In the genomic region with DNA sequence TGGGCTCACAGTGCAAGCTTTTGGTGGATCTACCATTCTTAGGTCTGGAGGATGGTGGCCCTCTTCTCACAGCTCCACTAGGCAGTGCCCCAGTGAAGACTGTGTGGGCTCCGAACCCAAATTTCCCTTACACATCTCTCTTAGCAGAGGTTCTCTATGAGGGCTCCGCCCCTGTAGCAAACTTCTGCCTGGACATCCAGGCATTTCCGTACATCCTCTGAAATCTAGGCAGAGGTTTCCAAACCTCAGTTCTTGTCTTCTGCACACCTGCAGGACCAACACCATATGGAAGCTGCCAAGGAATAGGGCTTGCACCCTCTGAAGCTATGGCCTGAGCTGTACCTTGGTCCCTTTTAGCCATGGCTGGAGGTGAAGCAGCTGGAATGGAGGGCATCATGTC, we compare ENCODE assay signal across 5 cellular contexts. TPM values are rescaled to one million over a fixed set of nuclear protein-coding genes. Genes with fewer than 3 reads are reported as not detected.
DNase-seq lines count a peak whose midpoint lies in the region; ATAC-seq, FAIRE-seq and TF ChIP-seq lines count a peak whose summit lies in the region.
"Not testable (repeated sequence)": the region's sequence is repeated elsewhere in the genome, so short reads cannot be mapped to it uniquely, and the experiment has no call there.

No MANE protein-coding gene starts in this region.

- H3K9me3 ChIP-seq in DND-41 (ENCODE audit: insufficient read depth, low read length, severe bottlenecking) = peaks cover 27% of the 10 kb centered on the region
- not testable (repeated sequence) for H3K9me3 ChIP-seq in K562 (replicated peaks; ENCODE audit: control insufficient read depth, insufficient read depth, low read depth, low read length)

- ATAC-seq in DND-41 (ENCODE audit: insufficient read depth, low read depth); activated CD4-positive, alpha-beta T cell treated with anti-CD3 and anti-CD28 coated beads for 36 hours; K562: not testable (repeated sequence)

- in situ Hi-C loops in K562 (cut with MboI) = not testable (repeated sequence)

- POLR2A ChIA-PET in activated CD4-positive, alpha-beta T cell treated with anti-CD3 and anti-CD28 coated beads for 36 hours (lab: Charles Lee); K562 (lab: Yijun Ruan, JAX): not testable (repeated sequence)

- H3K36me3 Mint-ChIP-seq in activated CD4-positive, alpha-beta T cell treated with anti-CD3 and anti-CD28 coated beads for 36 hours (ENCODE audit: low read depth) = peaks cover 29% of the 10 kb centered on the region

- not testable (repeated sequence) for H3K36me3 ChIP-seq in DND-41 (ENCODE audit: insufficient read depth, low read length)
- peaks cover 20% of the 10 kb centered on the region; the same call in 2 of the 3 replicates for H3K36me3 ChIP-seq in K562 (ENCODE audit: control insufficient read depth, insufficient read depth, low read length)

- H3K4me2 ChIP-seq in DND-41 (ENCODE audit: insufficient read depth, low read length); K562 (ENCODE audit: insufficient read depth, low read length): not testable (repeated sequence)

- not testable (repeated sequence) for H3K4me1 Mint-ChIP-seq in activated CD4-positive, alpha-beta T cell treated with anti-CD3 and anti-CD28 coated beads for 36 hours

- CTCF ChIA-PET in activated CD4-positive, alpha-beta T cell treated with anti-CD3 and anti-CD28 coated beads for 36 hours (lab: Charles Lee) = interaction anchor here (0.6 kb wide), 1 partner anchor 135 kb away, joined by 3 read pairs; no protein-coding TSS in a partner anchor
- CTCF ChIA-PET in K562 (lab: Yijun Ruan, JAX; ENCODE audit: low intra/inter-chr PET ratio) = not testable (repeated sequence)

- TF ChIP-seq RAD21 in K562 (CRISPR knock-in tag; conservative IDR thresholded peaks at IDR 0.05 in 1 of 2, IDR thresholded peaks at IDR 0.05 in 1 of 2) = not testable (repeated sequence)

- intact Hi-C loops in activated CD4-positive, alpha-beta T cell treated with anti-CD3 and anti-CD28 coated beads for 36 hours (cut with DNase I, micrococcal nuclease); K562 (cut with micrococcal nuclease): not testable (repeated sequence)

- H3K9me1 ChIP-seq in K562 (ENCODE audit: control insufficient read depth, insufficient read depth, low read length) = not testable (repeated sequence)

- not testable (repeated sequence) for H3K4me3 ChIP-seq in DND-41 (ENCODE audit: low read depth in 1 of 2, low read length in 2 of 2); K562

- DNase-seq in DMS 273 (lab: John Stamatoyannopoulos, UW; ENCODE audit: unreplicated experiment) (peak; percentile 11), DND-41 (peak; percentile 12), NCI-H2227 (lab: John Stamatoyannopoulos, UW; ENCODE audit: unreplicated experiment) (peak; percentile 8)
- peak; percentile 9 for DNase-seq in activated CD4-positive, alpha-beta T cell treated with anti-CD3 and anti-CD28 coated beads for 36 hours
- not testable (repeated sequence) for DNase-seq in K562 (ENCODE audit: extremely low read depth in 1 of 4, low spot score in 3 of 4)

- H3K79me2 ChIP-seq in DND-41 (ENCODE audit: insufficient read depth, low read length); K562 (ENCODE audit: control insufficient read depth, insufficient read depth, low read length): not testable (repeated sequence)

- not testable (repeated sequence) for H3K4me1 ChIP-seq in DND-41 (ENCODE audit: insufficient read depth, low read length); K562 (replicated peaks in 1 of 2; ENCODE audit: control insufficient read depth in 2 of 2, insufficient read depth in 2 of 2, low read length in 2 of 2)

- H3K27ac Mint-ChIP-seq in activated CD4-positive, alpha-beta T cell treated with anti-CD3 and anti-CD28 coated beads for 36 hours = not testable (repeated sequence)

- H3K27me3 Mint-ChIP-seq in activated CD4-positive, alpha-beta T cell treated with anti-CD3 and anti-CD28 coated beads for 36 hours = not testable (repeated sequence)

- not testable (repeated sequence) for H3K27me3 ChIP-seq in DND-41 (ENCODE audit: insufficient read depth, low read length, poor library complexity); K562 (ENCODE audit: control insufficient read depth in 2 of 2, insufficient read depth in 2 of 2, low read length in 2 of 2)

- H3K27ac ChIP-seq in DND-41 (ENCODE audit: low read length); K562 (ENCODE audit: extremely low read depth, low read depth, low read length): not testable (repeated sequence)

- H3K4me3 Mint-ChIP-seq in activated CD4-positive, alpha-beta T cell treated with anti-CD3 and anti-CD28 coated beads for 36 hours = not testable (repeated sequence)

- TF ChIP-seq CTCF in DND-41 (IDR thresholded peaks at IDR 0.05; ENCODE audit: borderline replicate concordance, extremely low read depth, low read length, poor library complexity, severe bottlenecking); K562 (IDR thresholded peaks at IDR 0.05 in 2 of 3, conservative IDR thresholded peaks at IDR 0.05 in 1 of 3; ENCODE audit: insufficient read depth in 2 of 3, low read depth in 1 of 3, low read length in 3 of 3): not testable (repeated sequence)

- not testable (repeated sequence) for TF ChIP-seq POLR2A in K562 (conservative IDR thresholded peaks at IDR 0.05)

- not testable (repeated sequence) for BruUV-seq in K562 (replicated peaks; lab: Mats Ljungman, UMichigan)

- H3K9me3 Mint-ChIP-seq in activated CD4-positive, alpha-beta T cell treated with anti-CD3 and anti-CD28 coated beads for 36 hours (ENCODE audit: low read depth) = peaks cover 12% of the 10 kb centered on the region

- 69% methylated on average over 3 of the region's 3 CpGs for WGBS in K562 (ENCODE audit: insufficient coverage, low coverage, missing lambda C conversion rate)

- not testable (repeated sequence) for H2AFZ ChIP-seq in DND-41 (ENCODE audit: low read depth, low read length); K562 (ENCODE audit: low read depth, low read length)

- not testable (repeated sequence) for TF ChIP-seq EP300 in K562 (IDR thresholded peaks at IDR 0.05; ENCODE audit: low read length)

- not testable (repeated sequence) for H3K9ac ChIP-seq in DND-41 (ENCODE audit: low read depth, low read length); K562 (ENCODE audit: insufficient read depth in 1 of 2, low read depth in 2 of 2, low read length in 2 of 2)

- not testable (repeated sequence) for H4K20me1 ChIP-seq in DND-41 (ENCODE audit: insufficient read depth, low read length); K562 (replicated peaks; ENCODE audit: control insufficient read depth, insufficient read depth, low read length)

- not testable (repeated sequence) for FAIRE-seq in K562 (lab: Jason Lieb, UNC)

TF ChIP-seq in K562, 482 proteins besides CTCF, POLR2A, EP300 and RAD21 (continues in another document):
- TF ChIP-seq CBX1 (IDR thresholded peaks at IDR 0.05; ENCODE audit: low read depth) = peak; percentile 51; the same call in 1 of the 2 replicates
- peak; percentile 66 for TF ChIP-seq ZFP36 (IDR thresholded peaks at IDR 0.05; ENCODE audit: low read depth, low read length, partially characterized antibody)
- peak in 1 of 2 experiments; percentile 53; a peak in 1 of 4 replicates for TF ChIP-seq TRIM24 (IDR thresholded peaks at IDR 0.05)

RNA-seq across cellular contexts. Expression of a gene that starts 6.9 kb away (rescaled TPM):
- 1 to 10 TPM; 2.3 to 2.5 TPM for total RNA-seq in activated CD4-positive, alpha-beta T cell treated with anti-CD3 and anti-CD28 coated beads for 36 hours
- total RNA-seq in K562 (2011; cell fraction: chromatin; rRNA removed; ENCODE audit: low replicate concordance) = 15.2 and 32.2 TPM in 2 replicates
- total RNA-seq in K562 (2011; cell fraction: nucleolus; rRNA removed) = 6.7 and 10.0 TPM in 2 replicates
- 16.4 and 18.2 TPM in 2 replicates for total RNA-seq in K562 (2011; cell fraction: nucleoplasm; rRNA removed)
- total RNA-seq in K562 (2014; rRNA removed) = 11.9 and 12.9 TPM in 2 replicates
- 18.4 and 19.7 TPM in 2 replicates for total RNA-seq in K562 (2014; rRNA removed; fragmentation: Illumina TruSeq; extraction: Trizol)
- total RNA-seq in K562 (2015; rRNA removed; fragmentation: Illumina TruSeq; extraction: Trizol) = 14.1 and 14.2 TPM in 2 replicates
- 15.7 and 16.8 TPM in 2 replicates for total RNA-seq in K562 (2021)
- polyA plus RNA-seq in K562 (2011; rRNA removed) = 18.9 and 22.5 TPM in 2 replicates
- 13.3 and 14.8 TPM in 2 replicates for polyA plus RNA-seq in K562 (2011; cell fraction: cytosol; rRNA removed)
- 8.9 and 10.3 TPM in 2 replicates for polyA plus RNA-seq in K562 (2011; cell fraction: nucleus; rRNA removed)
- 8.3 and 8.9 TPM in 2 replicates for polyA plus RNA-seq in K562 (2012)
- 16.3 and 18.7 TPM in 2 replicates for polyA plus RNA-seq in K562 (2014; fragmentation: Illumina TruSeq; extraction: Trizol)
- polyA plus RNA-seq in K562 (2014; fragmentation: Nextera tagmentation; extraction: Ambion mirVana) = 10 to 100 TPM; 12.0 to 14.6 TPM
- polyA plus RNA-seq in K562 (2014; rRNA removed) = 14.0 and 16.5 TPM in 2 replicates
- polyA minus RNA-seq in K562 (2011; rRNA and poly(A)+ RNA removed) = 28.5 and 35.0 TPM in 2 replicates
- polyA minus RNA-seq in K562 (2011; cell fraction: cytosol; rRNA and poly(A)+ RNA removed) = 12.8 and 15.0 TPM in 2 replicates
- 5.7 and 9.9 TPM in 2 replicates for polyA minus RNA-seq in K562 (2011; cell fraction: nucleus; rRNA and poly(A)+ RNA removed)

RNA-seq across cellular contexts. Expression of a gene that starts 19.9 kb away (rescaled TPM):
- total RNA-seq in activated CD4-positive, alpha-beta T cell treated with anti-CD3 and anti-CD28 coated beads for 36 hours = 10 to 100 TPM; 16.8 to 17.4 TPM
- 24.9 and 56.1 TPM in 2 replicates for total RNA-seq in K562 (2011; cell fraction: chromatin; rRNA removed; ENCODE audit: low replicate concordance)
- total RNA-seq in K562 (2011; cell fraction: nucleolus; rRNA removed) = 24.0 and 34.6 TPM in 2 replicates
- total RNA-seq in K562 (2011; cell fraction: nucleoplasm; rRNA removed) = 40.5 and 49.5 TPM in 2 replicates
- total RNA-seq in K562 (2014; rRNA removed) = 31.9 and 39.4 TPM in 2 replicates
- 58.0 and 64.7 TPM in 2 replicates for total RNA-seq in K562 (2014; rRNA removed; fragmentation: Illumina TruSeq; extraction: Trizol)
- total RNA-seq in K562 (2015; rRNA removed; fragmentation: Illumina TruSeq; extraction: Trizol) = 53.9 and 61.4 TPM in 2 replicates
- total RNA-seq in K562 (2021) = 47.5 and 48.3 TPM in 2 replicates
- polyA plus RNA-seq in K562 (2011; rRNA removed) = 68.8 and 71.3 TPM in 2 replicates
- polyA plus RNA-seq in K562 (2011; cell fraction: cytosol; rRNA removed) = 22.2 and 44.4 TPM in 2 replicates
- 30.6 and 47.7 TPM in 2 replicates for polyA plus RNA-seq in K562 (2011; cell fraction: nucleus; rRNA removed)
- 34.8 and 38.3 TPM in 2 replicates for polyA plus RNA-seq in K562 (2012)
- polyA plus RNA-seq in K562 (2014; fragmentation: Illumina TruSeq; extraction: Trizol) = 52.3 and 61.3 TPM in 2 replicates
- 10 to 100 TPM; 27.1 to 43.2 TPM for polyA plus RNA-seq in K562 (2014; fragmentation: Nextera tagmentation; extraction: Ambion mirVana)
- polyA plus RNA-seq in K562 (2014; rRNA removed) = 39.1 and 45.2 TPM in 2 replicates
- polyA minus RNA-seq in K562 (2011; rRNA and poly(A)+ RNA removed) = 51.4 and 53.4 TPM in 2 replicates
- 27.1 and 29.0 TPM in 2 replicates for polyA minus RNA-seq in K562 (2011; cell fraction: cytosol; rRNA and poly(A)+ RNA removed)
- polyA minus RNA-seq in K562 (2011; cell fraction: nucleus; rRNA and poly(A)+ RNA removed) = 13.9 and 26.5 TPM in 2 replicates
